ENCODE assay signal across 25 cellular contexts in the genomic region with DNA sequence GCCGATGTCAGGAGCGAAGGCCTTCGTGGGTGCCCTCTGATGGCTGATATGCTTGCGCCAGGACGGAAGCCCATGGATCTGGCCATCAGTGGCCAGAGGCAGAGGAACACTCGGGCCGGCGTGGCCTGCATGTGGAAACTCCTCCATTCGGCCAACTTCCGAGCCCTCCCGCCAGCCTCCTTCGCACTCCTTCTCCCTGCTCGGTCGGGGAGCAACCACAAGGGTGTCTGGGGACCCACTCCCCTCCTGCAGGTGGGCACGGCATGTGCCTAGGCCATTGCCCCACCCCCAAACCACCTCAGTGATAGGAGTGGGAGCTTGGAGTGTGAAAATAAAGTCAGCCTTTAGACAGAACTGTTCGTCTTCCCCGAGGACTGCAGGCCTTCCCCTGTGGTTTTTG.
"Had no signal": no experiment of that assay in that cellular context is flagged by ENCODE, and none has a peak within 500 bp of the region (broad histone marks: within the 10 kb centered on the region; RNA-seq: fewer than 3 reads in every experiment).

No MANE protein-coding gene starts in this region.

- H3K27ac ChIP-seq: SK-N-MC, WERI-Rb-1 had no signal

- FAIRE-seq: astrocyte had no signal

- H3K9me3 ChIP-seq: MG63 had no signal

- H3K36me3 ChIP-seq: MG63, WERI-Rb-1 had no signal

- DNase-seq: activated CD4-positive, alpha-beta memory T cell treated with anti-CD3 and anti-CD28 coated beads, Interleukin-2, amount 10 ng/mL, durations not matched to agents 7 days and 5 days; activated CD4-positive, alpha-beta T cell treated with anti-CD3 and anti-CD28 coated beads for 36 hours; activated CD4-positive, alpha-beta T cell treated with anti-CD3 and anti-CD28 coated beads, Interleukin-2, amount 50 U/mL, for 1 hour; activated naive CD4-positive, alpha-beta T cell treated with anti-CD3 and anti-CD28 coated beads, Interleukin-2, amount 50 U/mL, for 16 hours; activated naive CD8-positive, alpha-beta T cell treated with anti-CD3 and anti-CD28 coated beads, Interleukin-2, amount 50 U/mL, for 24 hours; activated T-cell treated with anti-CD3 and anti-CD28 coated beads for 4 hours; activated T-cell treated with anti-CD3 and anti-CD28 coated beads, Interleukin-2, amount 50 U/mL, for 48 hours; amniotic stem cell; MG63; MV-4-11; NCI-H1436; NCI-H187; NCI-H2081; NCI-H2171; NCI-H2227 treated with DMSO at 0.1 percent for 48 hours; NCI-H446 treated with DMSO at 0.1 percent for 48 hours; NCI-H524 treated with DMSO at 0.1 percent for 48 hours; NCI-H774; NK-92 treated with Interleukin-12 subunit alpha and Interleukin-12 subunit beta, amount 100 ng/mL, for 24 hours; OCI-M1; RPMI8226; T-helper 1 cell; WERI-Rb-1 had no signal

- H3K4me3 ChIP-seq: MG63, SK-N-MC had no signal
